19 cellular contexts compared by ENCODE assay signal in genomic region chr16:66447491-66447890, GRCh38. TPM values are rescaled to one million over a fixed set of nuclear protein-coding genes. Genes with fewer than 3 reads are reported as not detected.
DNase-seq lines count a peak whose midpoint lies in the region; ATAC-seq and TF ChIP-seq lines count a peak whose summit lies in the region.
"Had no signal": no experiment of that assay in that cellular context is flagged by ENCODE, and none has a peak within 500 bp of the region (broad histone marks: within the 10 kb centered on the region; RNA-seq: fewer than 3 reads in every experiment).

No MANE protein-coding gene starts in this region.

- H3K9me3 Mint-ChIP-seq in activated CD8-positive, alpha-beta memory T cell treated with anti-CD3 and anti-CD28 coated beads, Interleukin-2, amount 10 ng/mL, durations not matched to agents 7 days and 5 days (ENCODE audit: low read depth) = no peaks in the 10 kb centered on the region
- H3K9me3 Mint-ChIP-seq: CD14-positive monocyte; CD4-positive, alpha-beta memory T cell; GM23338 had no signal

- H3K36me3 ChIP-seq in spleen = no peaks in the 10 kb centered on the region
- H3K36me3 ChIP-seq: BLaER1 had no signal

- no peaks in the 10 kb centered on the region for H3K9me3 ChIP-seq in spleen
- H3K9me3 ChIP-seq: BLaER1 had no signal

- H3K27ac ChIP-seq in coronary artery (no peak overlapping the region), spleen (no peak overlapping the region)
- H3K27ac ChIP-seq: BLaER1 had no signal

- peaks cover 0 to 13% (median 0%) of the 10 kb centered on the region in 7 donors for H3K27me3 ChIP-seq in spleen (replicated peaks in 1 of 7)
- H3K27me3 ChIP-seq: BLaER1 had no signal

- peaks cover 21% of the 10 kb centered on the region for H3K27me3 Mint-ChIP-seq in activated CD8-positive, alpha-beta memory T cell treated with anti-CD3 and anti-CD28 coated beads, Interleukin-2, amount 10 ng/mL, durations not matched to agents 7 days and 5 days

- no peaks in the 10 kb centered on the region for H3K36me3 Mint-ChIP-seq in activated CD8-positive, alpha-beta memory T cell treated with anti-CD3 and anti-CD28 coated beads, Interleukin-2, amount 10 ng/mL, durations not matched to agents 7 days and 5 days
- H3K36me3 Mint-ChIP-seq: CD14-positive monocyte; CD4-positive, alpha-beta memory T cell had no signal

- DNase-seq in activated CD8-positive, alpha-beta memory T cell treated with anti-CD3 and anti-CD28 coated beads, Interleukin-2, amount 50 U/mL, for 48 hours = peak; percentile 18
- DNase-seq in activated CD8-positive, alpha-beta memory T cell treated with anti-CD3 and anti-CD28 coated beads, Interleukin-2, amount 10 ng/mL, durations not matched to agents 7 days and 5 days = no peak
- DNase-seq in coronary artery (ENCODE audit: low spot score) (peak; percentile 41), mesenteric fat pad (ENCODE audit: low spot score) (peak; percentile 47), spleen (peak; percentile 31), iPS-NIHi7 (ENCODE audit: extremely low spot score) (no peak)
- no peak for DNase-seq in activated effector memory CD4-positive, alpha-beta T cell treated with Interleukin-2 at 50 U/mL for 16 hours
- DNase-seq: 8988T; CD4-positive, alpha-beta memory T cell; DMS153; GDM1; HCEC 1CT had no signal

- no peak overlapping the region for H3K4me3 Mint-ChIP-seq in activated CD8-positive, alpha-beta memory T cell treated with anti-CD3 and anti-CD28 coated beads, Interleukin-2, amount 10 ng/mL, durations not matched to agents 7 days and 5 days
- H3K4me3 Mint-ChIP-seq: CD14-positive monocyte; CD4-positive, alpha-beta memory T cell; GM23338 had no signal

- CTCF ChIA-PET in activated CD8-positive, alpha-beta memory T cell treated with anti-CD3 and anti-CD28 coated beads, Interleukin-2, amount 10 ng/mL, durations not matched to agents 7 days and 5 days (lab: Charles Lee) = interaction anchor here (1.4 kb wide), 1 partner anchor 41 kb away, joined by 3 read pairs; no protein-coding TSS in a partner anchor

- H3K27ac Mint-ChIP-seq in activated CD8-positive, alpha-beta memory T cell treated with anti-CD3 and anti-CD28 coated beads, Interleukin-2, amount 10 ng/mL, durations not matched to agents 7 days and 5 days = no peak overlapping the region
- H3K27ac Mint-ChIP-seq: CD4-positive, alpha-beta memory T cell; GM23338 had no signal

- no peak for ATAC-seq in activated CD8-positive, alpha-beta memory T cell treated with anti-CD3 and anti-CD28 coated beads, Interleukin-2, amount 10 ng/mL, durations not matched to agents 7 days and 5 days
- ATAC-seq: GM23338 had no signal

- TF ChIP-seq CTCF in coronary artery (IDR thresholded peaks at IDR 0.05) = no peak
- no peak for TF ChIP-seq CTCF in spleen (IDR thresholded peaks at IDR 0.05 in 8 of 11, conservative IDR thresholded peaks at IDR 0.05 in 3 of 11)

- intact Hi-C loops in spleen (cut with DNase I; ENCODE audit: low total_unique reads) = no loop called here

- H3K4me3 ChIP-seq in coronary artery = no peak overlapping the region
- H3K4me3 ChIP-seq in spleen = no peak overlapping the region
- H3K4me3 ChIP-seq: BLaER1, GM23338 had no signal

- no peaks in the 10 kb centered on the region for H3K4me1 ChIP-seq in spleen

- no peaks in the 10 kb centered on the region for H3K4me1 Mint-ChIP-seq in activated CD8-positive, alpha-beta memory T cell treated with anti-CD3 and anti-CD28 coated beads, Interleukin-2, amount 10 ng/mL, durations not matched to agents 7 days and 5 days
- H3K4me1 Mint-ChIP-seq: CD14-positive monocyte; CD4-positive, alpha-beta memory T cell had no signal

- TF ChIP-seq POLR2A in spleen (IDR thresholded peaks at IDR 0.05) = no peak

RNA-seq across cellular contexts. Expression of gene BEAN1, which starts 20.4 kb away (rescaled TPM):
- total RNA-seq in activated CD8-positive, alpha-beta memory T cell treated with anti-CD3 and anti-CD28 coated beads, Interleukin-2, amount 10 ng/mL, durations not matched to agents 7 days and 5 days = not detected
- total RNA-seq in mesenteric fat pad (0.51 TPM), spleen (under 1 TPM in 4 of 7 donors, not detected in 3; 0.21 to 0.68 (median 0.45) TPM)
- polyA plus RNA-seq in spleen = under 1 TPM; 0.30 to 0.42 (median 0.30) TPM
- total RNA-seq: A673; CD4-positive, alpha-beta memory T cell; Daoy; HT-29 had no signal
- polyA plus RNA-seq: AG04450 had no signal

Comparison
In these comparisons a context has a peak if more than half of its experiments do, and no peak if none do; other contexts are left out.
1. DNase-seq: peak in activated CD8-positive, alpha-beta memory T cell treated with anti-CD3 and anti-CD28 coated beads, Interleukin-2, amount 50 U/mL, for 48 hours (single experiment), coronary artery (single experiment), mesenteric fat pad (single experiment) and spleen (single experiment); none in activated CD8-positive, alpha-beta memory T cell treated with anti-CD3 and anti-CD28 coated beads, Interleukin-2, amount 10 ng/mL, durations not matched to agents 7 days and 5 days (single experiment), activated effector memory CD4-positive, alpha-beta T cell treated with Interleukin-2 at 50 U/mL for 16 hours (single experiment) and iPS-NIHi7 (single experiment).